16 cellular contexts compared by ENCODE assay signal in genomic region chr16:56370836-56371235, GRCh38. TPM values are rescaled to one million over a fixed set of nuclear protein-coding genes. Genes with fewer than 3 reads are reported as not detected.
DNase-seq lines count a peak whose midpoint lies in the region; ATAC-seq and TF ChIP-seq lines count a peak whose summit lies in the region.
"Had no signal": no experiment of that assay in that cellular context is flagged by ENCODE, and none has a peak within 500 bp of the region (broad histone marks: within the 10 kb centered on the region; RNA-seq: fewer than 3 reads in every experiment).

No MANE protein-coding gene starts in this region.

- no peak overlapping the region for H3K4me3 ChIP-seq in CD4-positive, CD25-positive, alpha-beta regulatory T cell (ENCODE audit: low read depth, low read length)
- H3K4me3 ChIP-seq in gastroesophageal sphincter (no peak overlapping the region), parathyroid adenoma (ENCODE audit: low read depth, low read length) (peak overlapping the region; percentile 36)
- H3K4me3 ChIP-seq in CD4-positive, alpha-beta memory T cell (ENCODE audit: low read length in 2 of 2), result no peak overlapping the region
- H3K4me3 ChIP-seq in CD8-positive, alpha-beta T cell (ENCODE audit: low read depth, low read length), result no peak overlapping the region
- H3K4me3 ChIP-seq: spleen had no signal

- TF ChIP-seq EP300 in gastroesophageal sphincter (IDR thresholded peaks at IDR 0.05), result no peak

- ATAC-seq in CD4-positive, CD25-positive, alpha-beta regulatory T cell (ENCODE audit: low read depth in 2 of 2), result no peak
- no peak for ATAC-seq in T-helper 17 cell
- no peak for ATAC-seq in gastroesophageal sphincter
- ATAC-seq in HG02610 (IDR thresholded peaks at IDR 0.05; ENCODE audit: unreplicated experiment), result no peak
- no peak for ATAC-seq in CD8-positive, alpha-beta T cell

- H3K4me3 Mint-ChIP-seq in CD4-positive, CD25-positive, alpha-beta regulatory T cell, result no peak overlapping the region
- H3K4me3 Mint-ChIP-seq in T-helper 17 cell, result no peak overlapping the region
- H3K4me3 Mint-ChIP-seq in CD4-positive, alpha-beta memory T cell, result no peak overlapping the region
- H3K4me3 Mint-ChIP-seq in CD8-positive, alpha-beta T cell, result no peak overlapping the region

- H3K27ac Mint-ChIP-seq in CD4-positive, CD25-positive, alpha-beta regulatory T cell, result peak overlapping the region in 2 of 3 donors; percentile 26 to 73
- peak overlapping the region; percentile 79 for H3K27ac Mint-ChIP-seq in T-helper 17 cell
- no peak overlapping the region for H3K27ac Mint-ChIP-seq in CD4-positive, alpha-beta memory T cell
- H3K27ac Mint-ChIP-seq in CD8-positive, alpha-beta T cell, result no peak overlapping the region

- TF ChIP-seq POLR2A in gastroesophageal sphincter (IDR thresholded peaks at IDR 0.05), result no peak

- H3K79me2 ChIP-seq in parathyroid adenoma, result peaks cover 13% of the 10 kb centered on the region

- H3K27ac ChIP-seq in CD4-positive, CD25-positive, alpha-beta regulatory T cell (ENCODE audit: insufficient read depth, low read length, poor library complexity, severe bottlenecking), result no peak overlapping the region
- H3K27ac ChIP-seq in gastroesophageal sphincter, result peak overlapping the region in 3 of 4 donors; percentile 11 to 67 (median 58)
- H3K27ac ChIP-seq in parathyroid adenoma, result peak overlapping the region; percentile 82
- H3K27ac ChIP-seq in CD4-positive, alpha-beta memory T cell (ENCODE audit: low read depth, low read length), result no peak overlapping the region
- H3K27ac ChIP-seq in CD8-positive, alpha-beta T cell (ENCODE audit: low read depth, low read length), result no peak overlapping the region

- H2AFZ ChIP-seq in parathyroid adenoma, result no peak overlapping the region

- no peaks in the 10 kb centered on the region for H3K9me3 ChIP-seq in CD4-positive, CD25-positive, alpha-beta regulatory T cell (ENCODE audit: control insufficient read depth in 2 of 2, low read length in 2 of 2)
- H3K9me3 ChIP-seq in T-helper 17 cell (ENCODE audit: control insufficient read depth, low read length, poor library complexity, severe bottlenecking), result no peaks in the 10 kb centered on the region
- no peaks in the 10 kb centered on the region for H3K9me3 ChIP-seq in gastroesophageal sphincter
- H3K9me3 ChIP-seq in parathyroid adenoma (ENCODE audit: control insufficient read depth, low read length), result no peaks in the 10 kb centered on the region
- no peaks in the 10 kb centered on the region for H3K9me3 ChIP-seq in CD4-positive, alpha-beta memory T cell (ENCODE audit: control insufficient read depth in 1 of 2, low read length in 2 of 2)
- H3K9me3 ChIP-seq in CD8-positive, alpha-beta T cell (ENCODE audit: low read length), result no peaks in the 10 kb centered on the region
- H3K9me3 ChIP-seq: BE2C, spleen had no signal

- peaks cover 37% of the 10 kb centered on the region for H3K36me3 Mint-ChIP-seq in CD4-positive, CD25-positive, alpha-beta regulatory T cell
- peaks cover 17% of the 10 kb centered on the region for H3K36me3 Mint-ChIP-seq in T-helper 17 cell (ENCODE audit: low read depth)
- H3K36me3 Mint-ChIP-seq in CD4-positive, alpha-beta memory T cell, result peaks cover 29 to 50% of the 10 kb centered on the region in 2 donors
- H3K36me3 Mint-ChIP-seq in CD8-positive, alpha-beta T cell, result peaks cover 66% of the 10 kb centered on the region

- TF ChIP-seq CTCF in gastroesophageal sphincter (IDR thresholded peaks at IDR 0.05) (no peak), parathyroid adenoma (IDR thresholded peaks at IDR 0.05) (no peak)
- no peak for TF ChIP-seq CTCF in CD8-positive, alpha-beta T cell (IDR thresholded peaks at IDR 0.05)

- no peaks in the 10 kb centered on the region for H3K27me3 Mint-ChIP-seq in CD4-positive, CD25-positive, alpha-beta regulatory T cell
- no peaks in the 10 kb centered on the region for H3K27me3 Mint-ChIP-seq in T-helper 17 cell
- H3K27me3 Mint-ChIP-seq in CD4-positive, alpha-beta memory T cell, result no peaks in the 10 kb centered on the region
- no peaks in the 10 kb centered on the region for H3K27me3 Mint-ChIP-seq in CD8-positive, alpha-beta T cell (ENCODE audit: low read depth)

- 11 to 13% methylated on average over 4 of the region's 4 CpGs for WGBS in gastroesophageal sphincter (ENCODE audit: low coverage in 1 of 2), 2 donors

- no peaks in the 10 kb centered on the region for H3K9me3 Mint-ChIP-seq in CD4-positive, CD25-positive, alpha-beta regulatory T cell
- H3K9me3 Mint-ChIP-seq in CD4-positive, alpha-beta memory T cell, result no peaks in the 10 kb centered on the region
- H3K9me3 Mint-ChIP-seq in CD8-positive, alpha-beta T cell, result no peaks in the 10 kb centered on the region

- H3K27me3 ChIP-seq in CD4-positive, CD25-positive, alpha-beta regulatory T cell (ENCODE audit: control insufficient read depth, insufficient read depth, low read length), result no peaks in the 10 kb centered on the region
- H3K27me3 ChIP-seq in gastroesophageal sphincter, result no peaks in the 10 kb centered on the region
- H3K27me3 ChIP-seq in parathyroid adenoma (ENCODE audit: control insufficient read depth, insufficient read depth, low read length), result no peaks in the 10 kb centered on the region
- no peaks in the 10 kb centered on the region for H3K27me3 ChIP-seq in CD4-positive, alpha-beta memory T cell (ENCODE audit: insufficient read depth, low read length)
- no peaks in the 10 kb centered on the region for H3K27me3 ChIP-seq in CD8-positive, alpha-beta T cell (ENCODE audit: insufficient read depth, low read length)
- H3K27me3 ChIP-seq: BE2C, spleen had no signal

- POLR2A ChIA-PET in CD4-positive, alpha-beta memory T cell (lab: Charles Lee; ENCODE audit: partially characterized antibody), result no interaction called here
- POLR2A ChIA-PET in CD8-positive, alpha-beta T cell (lab: Charles Lee), result interaction anchor here (0.6 kb wide), 1 partner anchor 607 kb away, joined by 3 read pairs; no protein-coding TSS in a partner anchor

- no peak overlapping the region for H3K9ac ChIP-seq in parathyroid adenoma

- CTCF ChIA-PET in CD4-positive, alpha-beta memory T cell (lab: Charles Lee; ENCODE audit: partially characterized antibody), result interaction anchor here (1.3 to 1.8 kb wide), 3 partner anchors 10 to 331 kb away, joined by 3 to 8 read pairs (median 3); no protein-coding TSS in a partner anchor
- CTCF ChIA-PET in CD8-positive, alpha-beta T cell (lab: Charles Lee), result interaction anchor here (0.7 to 1.5 kb wide), 4 partner anchors 9 to 30 kb away, joined by 3 to 7 read pairs (median 3); no protein-coding TSS in a partner anchor

- H3K4me1 Mint-ChIP-seq in CD4-positive, CD25-positive, alpha-beta regulatory T cell, result peaks cover 8 to 29% (median 12%) of the 10 kb centered on the region in 4 donors
- H3K4me1 Mint-ChIP-seq in T-helper 17 cell, result peaks cover 19% of the 10 kb centered on the region
- peaks cover 13 to 25% (median 15%) of the 10 kb centered on the region in 4 donors for H3K4me1 Mint-ChIP-seq in CD4-positive, alpha-beta memory T cell
- peaks cover 25% of the 10 kb centered on the region for H3K4me1 Mint-ChIP-seq in CD8-positive, alpha-beta T cell (ENCODE audit: low read depth)

- no peak for DNase-seq in CD4-positive, CD25-positive, alpha-beta regulatory T cell
- DNase-seq in T-helper 17 cell, result no peak
- DNase-seq in activated CD4-positive, alpha-beta T cell treated with anti-CD3 and anti-CD28 coated beads for 4 hours, result no peak
- no peak for DNase-seq in CD4-positive, alpha-beta memory T cell
- no peak for DNase-seq in CD8-positive, alpha-beta T cell
- DNase-seq: activated effector memory CD4-positive, alpha-beta T cell treated with Interleukin-2 at 50 U/mL for 16 hours; BE2C; central memory CD4-positive, alpha-beta T cell; mesendoderm; NCI-H1048; NCI-H510A; SIG-M5; spleen had no signal

- intact Hi-C loops in CD4-positive, alpha-beta memory T cell (cut with micrococcal nuclease), result no loop called here
- intact Hi-C loops in CD8-positive, alpha-beta T cell (cut with DNase I, micrococcal nuclease), result no loop called here

- H3K4me2 ChIP-seq in parathyroid adenoma (ENCODE audit: low read length), result peak overlapping the region; percentile 57

- H3K36me3 ChIP-seq in CD4-positive, CD25-positive, alpha-beta regulatory T cell (ENCODE audit: control insufficient read depth, insufficient read depth, low read length), result peaks cover 48% of the 10 kb centered on the region
- H3K36me3 ChIP-seq in gastroesophageal sphincter, result peaks cover 0 to 58% of the 10 kb centered on the region in 2 donors
- no peaks in the 10 kb centered on the region for H3K36me3 ChIP-seq in parathyroid adenoma (ENCODE audit: control insufficient read depth, insufficient read depth, low read length)
- peaks cover 29% of the 10 kb centered on the region for H3K36me3 ChIP-seq in CD4-positive, alpha-beta memory T cell (ENCODE audit: insufficient read depth, low read length)
- H3K36me3 ChIP-seq in CD8-positive, alpha-beta T cell (ENCODE audit: insufficient read depth, low read length), result peaks cover 14% of the 10 kb centered on the region

- peaks cover 4% of the 10 kb centered on the region for H3K4me1 ChIP-seq in CD4-positive, CD25-positive, alpha-beta regulatory T cell (ENCODE audit: control insufficient read depth, insufficient read depth, low read length, poor library complexity, severe bottlenecking)
- peaks cover 0 to 41% (median 9%) of the 10 kb centered on the region in 3 donors for H3K4me1 ChIP-seq in gastroesophageal sphincter
- H3K4me1 ChIP-seq in parathyroid adenoma, result peaks cover 46% of the 10 kb centered on the region
- H3K4me1 ChIP-seq in CD4-positive, alpha-beta memory T cell (ENCODE audit: insufficient read depth, low read length), result peaks cover 12% of the 10 kb centered on the region
- H3K4me1 ChIP-seq in CD8-positive, alpha-beta T cell (ENCODE audit: insufficient read depth, low read length), result peaks cover 12% of the 10 kb centered on the region

RNA-seq across cellular contexts. Expression of gene AMFR, which starts 54.5 kb away (rescaled TPM):
- 77.3 TPM for total RNA-seq in CD4-positive, CD25-positive, alpha-beta regulatory T cell
- 10 to 100 TPM; 21.1 to 60.4 (median 44.0) TPM for polyA plus RNA-seq in CD4-positive, CD25-positive, alpha-beta regulatory T cell
- total RNA-seq in T-helper 17 cell (100 to 1,000 TPM in 1 of 2 donors, 10 to 100 TPM in 1; 64.8 to 102 TPM), gastroesophageal sphincter (100 to 1,000 TPM; 172 to 216 (median 194) TPM)
- 10 to 100 TPM; 59.8 to 67.6 TPM for total RNA-seq in CD4-positive, alpha-beta memory T cell
- 10 to 100 TPM; 45.7 to 61.0 TPM for polyA plus RNA-seq in CD4-positive, alpha-beta memory T cell
- total RNA-seq in CD8-positive, alpha-beta T cell, result 10 to 100 TPM; 75.4 to 76.4 TPM

Comparison
In these comparisons a context has a peak if more than half of its experiments do, and no peak if none do; other contexts are left out.
1. H3K27ac ChIP-seq: peak in gastroesophageal sphincter (3 of 4) and parathyroid adenoma (single experiment); none in CD4-positive, CD25-positive, alpha-beta regulatory T cell (single experiment), CD4-positive, alpha-beta memory T cell (single experiment) and CD8-positive, alpha-beta T cell (single experiment).
2. H3K27ac Mint-ChIP-seq: peak in CD4-positive, CD25-positive, alpha-beta regulatory T cell (2 of 3) and T-helper 17 cell (single experiment); none in CD4-positive, alpha-beta memory T cell (0 of 7) and CD8-positive, alpha-beta T cell (single experiment).